ENCODE assay signal across 22 cellular contexts in the genomic region with DNA sequence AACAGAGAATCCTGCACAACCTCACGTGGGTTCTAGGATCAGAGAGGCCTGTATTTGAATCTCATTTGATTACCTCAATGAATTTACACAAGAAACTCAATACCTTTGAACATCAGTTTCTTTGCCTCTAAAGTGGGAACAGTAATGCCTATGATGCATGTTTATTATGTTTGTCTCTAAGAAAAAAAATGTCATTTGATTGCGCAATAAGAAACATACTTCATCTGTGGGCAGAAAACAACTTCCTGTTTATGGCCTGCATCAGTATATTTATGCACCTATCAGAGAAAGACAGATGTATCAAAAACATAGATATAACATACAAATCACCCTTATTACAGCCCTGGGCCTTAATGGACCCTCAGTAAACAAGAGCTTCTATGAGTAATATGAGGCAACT.
"Had no signal": no experiment of that assay in that cellular context is flagged by ENCODE, and none has a peak within 500 bp of the region (broad histone marks: within the 10 kb centered on the region; RNA-seq: fewer than 3 reads in every experiment).

No MANE protein-coding gene starts in this region.

- H3K9me3 ChIP-seq: esophagus muscularis mucosa, gastrocnemius medialis, mucosa of descending colon, sigmoid colon, testis, tibial nerve, upper lobe of right lung, vagina had no signal

- H3K4me3 ChIP-seq: esophagus muscularis mucosa, gastrocnemius medialis, heart right ventricle, mucosa of descending colon, sigmoid colon, skin epidermis, testis, tibial nerve, upper lobe of right lung, vagina had no signal

- H3K4me1 ChIP-seq: esophagus muscularis mucosa, gastrocnemius medialis, heart right ventricle, sigmoid colon, testis, tibial nerve, upper lobe of right lung had no signal

- ATAC-seq: effector memory CD8-positive, alpha-beta T cell; gastrocnemius medialis; heart right ventricle; left lobe of liver; mucosa of descending colon; naive thymus-derived CD8-positive, alpha-beta T cell; stimulated activated naive B cell treated with anti-CD40 and anti-IgM and Interleukin-4, amounts not matched to agents 10 μg/mL and 1 μg/mL and 100 μg/mL, for 72 hours; stimulated activated naive CD8-positive, alpha-beta T cell treated with anti-CD3 and anti-CD28 coated beads, Interleukin-15, amount 100 ng/mL, for 72 hours; upper lobe of right lung had no signal

- H3K36me3 ChIP-seq: esophagus muscularis mucosa, gastrocnemius medialis, heart right ventricle, sigmoid colon, tibial nerve, upper lobe of right lung, vagina had no signal

- H3K27ac ChIP-seq: epithelial cell of prostate, esophagus muscularis mucosa, gastrocnemius medialis, heart right ventricle, sigmoid colon, skin epidermis, testis, tibial nerve, upper lobe of right lung, vagina had no signal

- H3K27me3 ChIP-seq: esophagus muscularis mucosa, gastrocnemius medialis, heart right ventricle, sigmoid colon, testis, tibial nerve, upper lobe of right lung, vagina had no signal

- DNase-seq: effector memory CD8-positive, alpha-beta T cell; gastrocnemius medialis; heart right ventricle; hypothalamus; islet precursor cell; mammary epithelial cell; mucosa of descending colon; naive thymus-derived CD8-positive, alpha-beta T cell; posterior cingulate gyrus; sigmoid colon; stimulated activated CD4-positive, alpha-beta T cell treated with anti-CD3 and anti-CD28 coated beads, Interleukin-2, amount 100 ng/mL, for 24 hours; stimulated activated CD4-positive, alpha-beta T cell treated with anti-CD3 and anti-CD28 coated beads, Interleukin-4, amount 100 ng/mL, for 4 hours; stimulated activated naive B cell treated with anti-CD40 and anti-IgM and Interleukin-4, amounts not matched to agents 10 μg/mL and 1 μg/mL and 100 μg/mL, for 72 hours; stimulated activated naive CD8-positive, alpha-beta T cell treated with anti-CD3 and anti-CD28 coated beads, Interleukin-15, amount 100 ng/mL, for 72 hours; testis; upper lobe of right lung had no signal
